1 cellular context compared by ENCODE assay signal in genomic region chr2:19363474-19363778, GRCh38.
A peak's percentile ranks its signal among the peaks of the same experiment; 100 is the strongest.
TF ChIP-seq lines count a peak whose summit lies in the region.

No MANE protein-coding gene starts in this region.

TF ChIP-seq in endothelial cell of umbilical vein, 7 proteins besides CTCF, POLR2A, EP300 and RAD21 (continued from another document):
- TF ChIP-seq POLR2AphosphoS5 (IDR thresholded peaks at IDR 0.05; ENCODE audit: insufficient read depth, low read depth, low read length): no peak
- TF ChIP-seq EZH2 (IDR thresholded peaks at IDR 0.05; ENCODE audit: borderline replicate concordance, low read depth, low read length, severe bottlenecking): peak; percentile 63
